ENCODE assay signal across 1 cellular context in the genomic region with DNA sequence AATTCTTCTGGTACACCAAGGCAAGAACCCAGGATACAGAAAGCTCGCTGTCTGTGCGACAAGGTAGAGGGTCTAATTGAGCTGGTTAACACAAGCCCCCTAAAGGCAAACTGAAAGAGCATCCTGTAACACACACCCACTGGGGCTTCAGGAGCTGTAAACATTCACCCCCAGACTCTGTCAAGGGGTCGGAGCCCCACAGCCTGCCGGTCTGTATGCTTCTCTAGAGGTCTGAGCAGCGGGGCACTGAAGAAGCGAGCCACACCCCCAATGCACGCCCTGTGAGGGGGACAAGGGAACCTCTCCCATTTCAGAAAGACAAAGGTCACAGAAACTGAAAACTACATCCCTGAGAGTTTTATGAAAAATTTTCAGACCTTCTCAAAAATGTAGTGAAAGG.
TF ChIP-seq lines count a peak whose summit lies in the region.

No MANE protein-coding gene starts in this region.

TF ChIP-seq in H1, 55 proteins besides CTCF, POLR2A, EP300 and RAD21:
- TF ChIP-seq BRCA1 (IDR thresholded peaks at IDR 0.05; ENCODE audit: low read depth, low read length): no peak
- no peak for TF ChIP-seq SP1 (IDR thresholded peaks at IDR 0.05; ENCODE audit: low read depth, low read length)
- TF ChIP-seq MAFK (IDR thresholded peaks at IDR 0.05; ENCODE audit: low read depth, low read length): no peak
- no peak for TF ChIP-seq CHD1 (IDR thresholded peaks at IDR 0.05; ENCODE audit: low read depth, low read length)
- TF ChIP-seq SIX5 (IDR thresholded peaks at IDR 0.05; ENCODE audit: low read depth, low read length): no peak
- TF ChIP-seq, protein P1, sequence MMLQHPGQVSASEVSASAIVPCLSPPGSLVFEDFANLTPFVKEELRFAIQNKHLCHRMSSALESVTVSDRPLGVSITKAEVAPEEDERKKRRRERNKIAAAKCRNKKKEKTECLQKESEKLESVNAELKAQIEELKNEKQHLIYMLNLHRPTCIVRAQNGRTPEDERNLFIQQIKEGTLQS (IDR thresholded peaks at IDR 0.05; ENCODE audit: insufficient read depth, low read depth, low read length): no peak
- TF ChIP-seq POLR2AphosphoS5 (IDR thresholded peaks at IDR 0.05; ENCODE audit: low read depth, low read length): no peak
- no peak for TF ChIP-seq SP4 (IDR thresholded peaks at IDR 0.05; ENCODE audit: low read length)
- TF ChIP-seq TBP (IDR thresholded peaks at IDR 0.05; ENCODE audit: low read depth, low read length): no peak
- TF ChIP-seq SIRT6 (IDR thresholded peaks at IDR 0.05; ENCODE audit: low read length): no peak
- TF ChIP-seq HDAC6 (IDR thresholded peaks at IDR 0.05; ENCODE audit: low read depth, low read length): no peak
